In the genomic region with DNA sequence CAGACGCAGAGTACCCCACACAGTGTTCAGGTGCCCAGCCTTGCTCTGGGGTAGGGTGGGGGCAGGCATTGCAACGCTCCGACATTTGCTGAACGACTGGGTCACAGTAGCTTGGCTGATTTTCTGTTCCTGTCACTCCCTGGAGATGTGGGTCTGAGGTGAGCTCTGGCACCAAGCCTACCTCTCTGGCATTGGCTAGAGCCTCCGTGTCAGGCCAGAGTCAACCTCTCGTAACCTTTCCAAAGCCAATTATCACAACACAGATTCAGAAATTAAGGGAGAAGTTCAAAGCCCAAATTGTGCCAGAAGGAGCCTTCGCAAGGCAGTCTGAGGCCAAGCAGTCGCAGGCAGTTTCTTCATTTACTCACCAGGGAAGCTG, we compare ENCODE assay signal across 24 cellular contexts.
DNase-seq lines count a peak whose midpoint lies in the region; ATAC-seq and TF ChIP-seq lines count a peak whose summit lies in the region.
"Had no signal": no experiment of that assay in that cellular context is flagged by ENCODE, and none has a peak within 500 bp of the region (broad histone marks: within the 10 kb centered on the region; RNA-seq: fewer than 3 reads in every experiment).

No MANE protein-coding gene starts in this region.

- ATAC-seq in heart left ventricle (peak in 3 of 4 donors; percentile 30 to 72 (median 42)), right cardiac atrium (peak; percentile 22 to 36)
- ATAC-seq: activated CD4-positive, CD25-positive, alpha-beta regulatory T cell treated with anti-CD3 and anti-CD28 coated beads, Interleukin-2, amount 50 U/mL, for 24 hours; activated naive CD8-positive, alpha-beta T cell treated with anti-CD3 and anti-CD28 coated beads, Interleukin-2, amount 50 U/mL, for 24 hours; naive thymus-derived CD8-positive, alpha-beta T cell; T-cell had no signal

- 48 to 73% (median 56%) methylated on average over 8 of the region's 8 CpGs for WGBS in heart left ventricle, 4 donors
- WGBS in right cardiac atrium, result 75% methylated on average over 8 of the region's 8 CpGs
- 44 to 54% methylated on average over 4 to 8 of the region's 8 CpGs for WGBS in thyroid gland, 2 donors

- H3K4me1 ChIP-seq in heart left ventricle (peaks cover 0 to 18% (median 3%) of the 10 kb centered on the region in 12 donors), left ventricle myocardium inferior (peaks cover 17% of the 10 kb centered on the region), right cardiac atrium (ENCODE audit: control insufficient read depth, insufficient read depth, low read length) (no peaks in the 10 kb centered on the region), thyroid gland (no peaks in the 10 kb centered on the region)

- H3K9me3 ChIP-seq in heart left ventricle, result no peaks in the 10 kb centered on the region
- no peaks in the 10 kb centered on the region for H3K9me3 ChIP-seq in left ventricle myocardium inferior (replicated peaks)
- no peaks in the 10 kb centered on the region for H3K9me3 ChIP-seq in right cardiac atrium (ENCODE audit: control insufficient read depth, low read length)
- H3K9me3 ChIP-seq in thyroid gland, result no peaks in the 10 kb centered on the region
- H3K9me3 ChIP-seq: BE2C had no signal

- no peak for TF ChIP-seq POLR2A in heart left ventricle (IDR thresholded peaks at IDR 0.05)
- TF ChIP-seq POLR2A in thyroid gland (IDR thresholded peaks at IDR 0.05), result no peak

- peak in 2 of 5 donors; percentile 41 to 56 for DNase-seq in heart left ventricle
- DNase-seq in left ventricle myocardium inferior, result no peak
- DNase-seq in astrocyte of the hippocampus (ENCODE audit: low read depth, low spot score), result peak; percentile 22
- no peak for DNase-seq in right cardiac atrium
- DNase-seq in thyroid gland, result peak; percentile 35 to 46
- DNase-seq in NCI-H1417 (lab: John Stamatoyannopoulos, UW), result no peak
- DNase-seq in head of caudate nucleus, result no peak
- no peak for DNase-seq in NCI-H345 treated with DMSO at 0.1 percent for 48 hours (lab: John Stamatoyannopoulos, UW; ENCODE audit: unreplicated experiment)
- DNase-seq: ACHN; activated CD4-positive, alpha-beta memory T cell treated with anti-CD3 and anti-CD28 coated beads, Interleukin-2, amount 10 ng/mL, durations not matched to agents 7 days and 5 days; activated CD8-positive, alpha-beta memory T cell treated with anti-CD3 and anti-CD28 coated beads, Interleukin-2, amount 50 U/mL, for 4 hours; activated naive CD4-positive, alpha-beta T cell; activated naive CD8-positive, alpha-beta T cell treated with anti-CD3 and anti-CD28 coated beads, Interleukin-2, amount 50 U/mL, for 24 hours; BE2C; COR-L47; Karpas-422; naive thymus-derived CD8-positive, alpha-beta T cell; NCI-H1694; NCI-H446 treated with DMSO at 0.1 percent for 48 hours; NCI-H774; RPMI8226; T-cell had no signal

- no peak overlapping the region for H3K27ac ChIP-seq in heart left ventricle
- no peak overlapping the region for H3K27ac ChIP-seq in left ventricle myocardium inferior (replicated peaks)
- no peak overlapping the region for H3K27ac ChIP-seq in right cardiac atrium (ENCODE audit: low read length)
- no peak overlapping the region for H3K27ac ChIP-seq in thyroid gland

- no peak for TF ChIP-seq CTCF in heart left ventricle (IDR thresholded peaks at IDR 0.05)
- no peak for TF ChIP-seq CTCF in left ventricle myocardium inferior (IDR thresholded peaks at IDR 0.05; ENCODE audit: borderline replicate concordance)
- no peak for TF ChIP-seq CTCF in thyroid gland (IDR thresholded peaks at IDR 0.05)

- H3K36me3 ChIP-seq in heart left ventricle, result no peaks in the 10 kb centered on the region
- no peaks in the 10 kb centered on the region for H3K36me3 ChIP-seq in left ventricle myocardium inferior
- no peaks in the 10 kb centered on the region for H3K36me3 ChIP-seq in thyroid gland
- H3K36me3 ChIP-seq: BE2C had no signal

- H3K4me3 ChIP-seq in heart left ventricle, result no peak overlapping the region
- no peak overlapping the region for H3K4me3 ChIP-seq in left ventricle myocardium inferior
- H3K4me3 ChIP-seq in right cardiac atrium (ENCODE audit: low read length), result no peak overlapping the region
- H3K4me3 ChIP-seq in thyroid gland (replicated peaks in 1 of 3), result no peak overlapping the region
- H3K4me3 ChIP-seq: skin epidermis had no signal

- H3K27me3 ChIP-seq in heart left ventricle (peaks cover 0 to 55% (median 3%) of the 10 kb centered on the region in 9 donors), left ventricle myocardium inferior (ENCODE audit: low read depth) (peaks cover 70% of the 10 kb centered on the region), right cardiac atrium (ENCODE audit: control insufficient read depth, insufficient read depth) (no peaks in the 10 kb centered on the region), thyroid gland (no peaks in the 10 kb centered on the region)
- H3K27me3 ChIP-seq: BE2C had no signal

- intact Hi-C loops in heart left ventricle (cut with DNase I), result no loop called here
- intact Hi-C loops in left ventricle myocardium inferior (cut with micrococcal nuclease), result no loop called here
- intact Hi-C loops in right cardiac atrium (cut with DNase I), result no loop called here
- intact Hi-C loops in thyroid gland (cut with DNase I), result no loop called here
- intact Hi-C loops in head of caudate nucleus (cut with DNase I), result no loop called here

Comparison
In these comparisons a context has a peak if more than half of its experiments do, and no peak if none do; other contexts are left out.
1. DNase-seq: peak in astrocyte of the hippocampus (single experiment) and thyroid gland (2 of 2); none in left ventricle myocardium inferior (single experiment), right cardiac atrium (0 of 3), NCI-H1417 (0 of 3), head of caudate nucleus (0 of 42) and NCI-H345 treated with DMSO at 0.1 percent for 48 hours (single experiment).